In the genomic region with DNA sequence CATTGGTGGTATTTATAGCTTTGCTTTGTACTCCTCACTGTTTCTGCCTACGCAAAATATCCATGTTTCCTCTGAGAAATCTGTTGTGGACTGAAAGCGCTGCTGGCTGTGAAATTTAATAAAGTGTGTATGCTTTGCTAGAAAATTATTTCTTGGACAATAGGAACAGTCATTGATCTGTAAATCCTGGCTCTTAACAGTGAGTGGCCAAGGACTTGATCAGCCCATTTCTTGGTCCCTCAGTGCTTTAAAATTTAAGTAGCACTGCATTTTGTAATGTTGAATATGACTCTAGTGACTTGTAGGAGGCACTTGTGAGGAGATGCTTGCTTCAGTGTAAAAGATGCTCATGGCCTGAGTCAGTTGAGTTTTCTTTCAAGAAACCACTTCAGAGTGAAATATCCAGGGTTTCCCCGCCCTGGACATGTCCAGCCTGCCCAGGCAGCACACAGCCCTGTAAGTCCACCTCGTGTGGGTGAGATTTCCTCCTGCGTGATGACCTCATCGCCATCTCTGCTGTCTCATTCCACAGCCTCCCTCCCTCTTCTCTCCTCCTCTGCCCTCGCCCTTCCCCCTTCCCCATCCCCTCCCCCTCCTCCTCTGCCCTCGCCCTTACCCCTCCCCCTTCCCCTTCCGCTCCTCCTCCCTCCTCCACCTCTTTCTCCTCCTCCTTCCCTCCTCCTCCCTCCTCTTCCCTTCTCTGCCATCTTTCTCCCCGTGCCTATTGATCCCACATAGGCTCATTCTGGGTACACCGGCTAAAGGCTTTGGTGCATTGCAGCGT, we compare ENCODE assay signal across 8 cellular contexts. TPM values are rescaled to one million over a fixed set of nuclear protein-coding genes. Genes with fewer than 3 reads are reported as not detected.
A peak's percentile ranks its signal among the peaks of the same experiment; 100 is the strongest.
DNase-seq lines count a peak whose midpoint lies in the region; ATAC-seq, FAIRE-seq and TF ChIP-seq lines count a peak whose summit lies in the region.

No MANE protein-coding gene starts in this region.

- H3K4me2 ChIP-seq in H1 (ENCODE audit: insufficient read depth in 1 of 2, low read depth in 2 of 2, low read length in 2 of 2) = peak overlapping the region; percentile 49 to 67

- no peaks in the 10 kb centered on the region for H3K9me3 Mint-ChIP-seq in CD4-positive, alpha-beta T cell

- peak overlapping the region; percentile 28 for H3K27ac Mint-ChIP-seq in CD4-positive, alpha-beta T cell

- no peaks in the 10 kb centered on the region for H3K27me3 ChIP-seq in CD4-positive, alpha-beta T cell (ENCODE audit: control insufficient read depth, insufficient read depth, low read length)
- H3K27me3 ChIP-seq in H1 (replicated peaks in 1 of 4; ENCODE audit: control insufficient read depth in 3 of 4, extremely low read depth in 1 of 4, insufficient read depth in 3 of 4, low read length in 3 of 4) = no peaks in the 10 kb centered on the region

- H3K18ac ChIP-seq in H1 (ENCODE audit: extremely low read depth, low read length) = 0 out of 2 replicates have a peak overlapping the region, but pooled peaks have one; percentile 14

- no peak for DNase-seq in CD4-positive, alpha-beta T cell
- DNase-seq in NCI-H510A (lab: John Stamatoyannopoulos, UW) (peak; percentile 63), H1 (ENCODE audit: low read depth in 1 of 2, low spot score in 2 of 2) (peak; percentile 34 to 64), myocyte (ENCODE audit: low read depth) (peak; percentile 78), NOMO-1 (lab: John Stamatoyannopoulos, UW; ENCODE audit: unreplicated experiment in 2 of 2) (no peak), DMS114 treated with DMSO at 0.1 percent for 48 hours (lab: John Stamatoyannopoulos, UW; ENCODE audit: unreplicated experiment) (no peak), NCI-H1436 treated with DMSO at 0.1 percent for 48 hours (lab: John Stamatoyannopoulos, UW) (no peak), GM20000 (ENCODE audit: low spot score) (no peak)

- H4K5ac ChIP-seq in H1 (ENCODE audit: insufficient read length, low read depth, low read length) = no peak overlapping the region

- H3K4me1 ChIP-seq in H1 (replicated peaks in 1 of 4; ENCODE audit: control insufficient read depth in 3 of 4, insufficient read depth in 4 of 4, low read length in 3 of 4) = peaks cover 11 to 23% (median 17%) of the 10 kb centered on the region in 4 experiments

- no peak overlapping the region for H4K91ac ChIP-seq in H1 (replicated peaks; ENCODE audit: insufficient read length, low read length)

- H3K4ac ChIP-seq in H1 (replicated peaks; ENCODE audit: insufficient read length, low read depth, low read length) = no peak overlapping the region

- no peak for ATAC-seq in CD4-positive, alpha-beta T cell (ENCODE audit: poor library complexity)

- 55% methylated on average over 7 of the region's 12 CpGs; no CpG with 5 or more reads in 1 of the 2 experiments for WGBS in H1 (ENCODE audit: extremely low coverage in 1 of 2, insufficient coverage in 1 of 2, insufficient read length in 1 of 2, insufficient replicate concordance in 2 of 2, low coverage in 1 of 2, low lambda C conversion rate in 2 of 2, missing lambda C conversion rate in 1 of 2), 2 experiments

- TF ChIP-seq RAD21 in H1 (IDR thresholded peaks at IDR 0.05 in 1 of 2, conservative IDR thresholded peaks at IDR 0.05 in 1 of 2; ENCODE audit: low read depth in 2 of 2, low read length in 2 of 2) = no peak; a peak in 1 of 4 replicates

- H3K27ac ChIP-seq in CD4-positive, alpha-beta T cell (ENCODE audit: low read depth, low read length) = no peak overlapping the region
- H3K27ac ChIP-seq in H1 (ENCODE audit: low read depth, low read length) = peak overlapping the region; percentile 38; the same call in 1 of the 2 replicates

- no peak for FAIRE-seq in H1 (lab: Jason Lieb, UNC)

- H3K9ac ChIP-seq in H1 (replicated peaks in 1 of 4; ENCODE audit: extremely low read depth in 1 of 4, low read depth in 3 of 4, low read length in 3 of 4) = no peak overlapping the region

- H2BK5ac ChIP-seq in H1 (ENCODE audit: low read depth, low read length) = peak overlapping the region; percentile 46; the same call in 1 of the 2 replicates

- peak overlapping the region; percentile 54; the same call in 1 of the 2 replicates for H2BK15ac ChIP-seq in H1 (ENCODE audit: low read length)

- H3K79me1 ChIP-seq in H1 (ENCODE audit: low read depth, low read length) = no peaks in the 10 kb centered on the region

- H2AFZ ChIP-seq in H1 (ENCODE audit: low read length) = no peak overlapping the region

- no peak overlapping the region for H3K23ac ChIP-seq in H1 (ENCODE audit: insufficient read length)

- no peaks in the 10 kb centered on the region for H3K9me3 ChIP-seq in CD4-positive, alpha-beta T cell (ENCODE audit: control insufficient read depth, low read length)
- no peaks in the 10 kb centered on the region for H3K9me3 ChIP-seq in H1 (ENCODE audit: insufficient read depth in 2 of 2, low read depth in 1 of 2, low read length in 1 of 2)

- H3K4me3 ChIP-seq in H1 (ENCODE audit: extremely low read depth in 1 of 4, insufficient read depth in 2 of 4, low read depth in 3 of 4, low read length in 4 of 4) = no peak overlapping the region; a peak in 1 of 8 replicates

- H3K36me3 Mint-ChIP-seq in CD4-positive, alpha-beta T cell (ENCODE audit: low read depth) = peaks cover 28% of the 10 kb centered on the region

- peak overlapping the region; percentile 77; the same call in 1 of the 2 replicates for H2BK20ac ChIP-seq in H1 (ENCODE audit: low read length)

- CTCF ChIA-PET in CD4-positive, alpha-beta T cell (lab: Charles Lee) = interaction anchor here (0.7 kb wide), 1 partner anchor 412 kb away, joined by 3 read pairs; no protein-coding TSS in a partner anchor
- CTCF ChIA-PET in H1 (lab: Charles Lee; ENCODE audit: partially characterized antibody) = interaction anchor here (0.7 to 1.3 kb wide), 4 partner anchors 15 to 36 kb away, joined by 3 to 5 read pairs (median 4); no protein-coding TSS in a partner anchor

- H3K56ac ChIP-seq in H1 (replicated peaks; ENCODE audit: insufficient read length, low read depth, low read length) = no peak overlapping the region

- H4K8ac ChIP-seq in H1 (ENCODE audit: extremely low read depth, insufficient read depth, low read length) = no peak overlapping the region

- peak overlapping the region; percentile 96; the same call in 1 of the 2 replicates for H2AK5ac ChIP-seq in H1 (ENCODE audit: low read depth, low read length)

- peak overlapping the region; percentile 86; the same call in 1 of the 2 replicates for H2BK12ac ChIP-seq in H1 (ENCODE audit: low read depth, low read length)

- no peak overlapping the region for H3K14ac ChIP-seq in H1 (ENCODE audit: insufficient read length)

- no peak for TF ChIP-seq CTCF in CD4-positive, alpha-beta T cell (IDR thresholded peaks at IDR 0.05)
- TF ChIP-seq CTCF in H1 (IDR thresholded peaks at IDR 0.05; ENCODE audit: control extremely low read depth in 1 of 3, insufficient read depth in 1 of 3, low read depth in 1 of 3, low read length in 3 of 3) = no peak
- TF ChIP-seq CTCF in GM20000 (IDR thresholded peaks at IDR 0.05; ENCODE audit: extremely low read depth, missing control alignments) = no peak

- H3K36me3 ChIP-seq in H1 (ENCODE audit: control insufficient read depth in 2 of 4, insufficient read depth in 4 of 4, low read length in 3 of 4) = no peaks in the 10 kb centered on the region

- H2BK120ac ChIP-seq in H1 (replicated peaks; ENCODE audit: low read depth, low read length) = peak overlapping the region; percentile 70

- TF ChIP-seq EP300 in H1 (IDR thresholded peaks at IDR 0.05; ENCODE audit: borderline replicate concordance in 1 of 2, low read depth in 2 of 2, low read length in 2 of 2) = peak in 1 of 2 experiments; percentile 36; a peak in 1 of 3 replicates

- H3K79me2 ChIP-seq in H1 (ENCODE audit: control insufficient read depth in 1 of 2, insufficient read depth in 2 of 2, low read length in 2 of 2) = no peaks in the 10 kb centered on the region

- H3K23me2 ChIP-seq in H1 (ENCODE audit: low read depth, low read length) = no peaks in the 10 kb centered on the region

- H4K20me1 ChIP-seq in H1 (replicated peaks in 1 of 2; ENCODE audit: control insufficient read depth in 1 of 2, insufficient read depth in 2 of 2, low read length in 2 of 2) = no peaks in the 10 kb centered on the region

- peaks cover 40% of the 10 kb centered on the region for H3K4me1 Mint-ChIP-seq in CD4-positive, alpha-beta T cell (ENCODE audit: low read depth)

- H3K27me3 Mint-ChIP-seq in CD4-positive, alpha-beta T cell = no peaks in the 10 kb centered on the region

- peak overlapping the region; percentile 26 for H3K4me3 Mint-ChIP-seq in CD4-positive, alpha-beta T cell

- POLR2A ChIA-PET in CD4-positive, alpha-beta T cell (lab: Charles Lee) = interaction anchor here (1.1 kb wide), 1 partner anchor 10 kb away, joined by 5 read pairs; no protein-coding TSS in a partner anchor
- POLR2A ChIA-PET in H1 (lab: Charles Lee; ENCODE audit: partially characterized antibody) = interaction anchor here (0.7 to 0.9 kb wide), 3 partner anchors 7 to 69 kb away, joined by 3 to 4 read pairs (median 3); no protein-coding TSS in a partner anchor

- 0 out of 3 replicates have a peak, but pooled peaks of 1 of the 2 experiments have one; percentile 37 for TF ChIP-seq POLR2A in H1 (IDR thresholded peaks at IDR 0.05; ENCODE audit: control extremely low read depth in 1 of 2, low read depth in 2 of 2, low read length in 2 of 2)

- intact Hi-C loops in CD4-positive, alpha-beta T cell (cut with DNase I, micrococcal nuclease) = no loop called here

TF ChIP-seq in H1, 55 proteins besides CTCF, POLR2A, EP300 and RAD21:
- TF ChIP-seq KDM1A (IDR thresholded peaks at IDR 0.05; ENCODE audit: borderline replicate concordance, low read length) (0 out of 2 replicates have a peak, but pooled peaks have one; percentile 51), YY1 (IDR thresholded peaks at IDR 0.05; ENCODE audit: low read depth, low read length) (peak; percentile 71; the same call in 1 of the 2 replicates), HDAC6 (IDR thresholded peaks at IDR 0.05; ENCODE audit: low read depth, low read length) (no peak), JUND (IDR thresholded peaks at IDR 0.05; ENCODE audit: low read length) (peak; percentile 81)
- TF ChIP-seq, protein P1, sequence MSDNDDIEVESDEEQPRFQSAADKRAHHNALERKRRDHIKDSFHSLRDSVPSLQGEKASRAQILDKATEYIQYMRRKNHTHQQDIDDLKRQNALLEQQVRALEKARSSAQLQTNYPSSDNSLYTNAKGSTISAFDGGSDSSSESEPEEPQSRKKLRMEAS (IDR thresholded peaks at IDR 0.05) = peak; percentile 34; the same call in 1 of the 2 replicates
TF ChIP-seq in H1: peak in this region for 4.

RNA-seq across cellular contexts. Expression of a gene that starts 34.1 kb away (rescaled TPM):
- total RNA-seq in CD4-positive, alpha-beta T cell = under 1 TPM in 1 of 2 experiments, not detected in 1; 0.17 TPM
- 42.4 and 47.6 TPM in 2 replicates for total RNA-seq in H1 (2021; fragmentation: NEBNext Ultra II Directional; extraction: Animal tissue kit (Norgen Biotek cat#: 25700))
- polyA plus RNA-seq in H1 (2011; rRNA removed) = 32.1 and 34.7 TPM in 2 replicates
- 26.7 TPM for polyA plus RNA-seq in H1 (2011; cell fraction: cytosol; rRNA removed)
- 26.4 TPM for polyA plus RNA-seq in H1 (2011; cell fraction: nucleus; rRNA removed)
- polyA plus RNA-seq in H1 (2012, experiment 1 of 2) = 18.9 to 22.5 TPM (median 21.6 TPM) in 4 replicates
- polyA plus RNA-seq in H1 (2012, experiment 2 of 2) = 23.1 TPM
- 20.3 TPM for polyA plus RNA-seq in H1 (2013, experiment 1 of 2)
- 20.5 TPM for polyA plus RNA-seq in H1 (2013, experiment 2 of 2)
- 22.8 and 24.3 TPM in 2 replicates for polyA minus RNA-seq in H1 (2011; rRNA and poly(A)+ RNA removed)
- polyA minus RNA-seq in H1 (2011; cell fraction: cytosol; rRNA and poly(A)+ RNA removed) = 20.1 TPM
- 9.9 TPM for polyA minus RNA-seq in H1 (2011; cell fraction: nucleus; rRNA and poly(A)+ RNA removed)
- total RNA-seq in myocyte = 55.2 and 59.7 TPM in 2 replicates
- 58.1 TPM for polyA plus RNA-seq in myocyte (2012)

Comparison
In these comparisons a context has a peak if more than half of its experiments do, and no peak if none do; other contexts are left out.
1. DNase-seq: peak in NCI-H510A (single experiment), H1 (2 of 2) and myocyte (single experiment); none in CD4-positive, alpha-beta T cell (0 of 10), NOMO-1 (0 of 2), DMS114 treated with DMSO at 0.1 percent for 48 hours (single experiment), NCI-H1436 treated with DMSO at 0.1 percent for 48 hours (single experiment) and GM20000 (single experiment).
2. RNA of a gene that starts 34.1 kb away (total RNA-seq): 55.2 to 59.7 TPM in myocyte and 42.4 to 47.6 TPM in H1; 0.17 TPM in CD4-positive, alpha-beta T cell; every median in the first group is over 10 times any median in the second.